In genomic region chr18:2237706-2238105, GRCh38 we compare ENCODE assay signal across 14 cellular contexts.
"Had no signal": no experiment of that assay in that cellular context is flagged by ENCODE, and none has a peak within 500 bp of the region (broad histone marks: within the 10 kb centered on the region; RNA-seq: fewer than 3 reads in every experiment).

No MANE protein-coding gene starts in this region.

- ATAC-seq: activated CD8-positive, alpha-beta memory T cell treated with anti-CD3 and anti-CD28 coated beads, Interleukin-2, amount 10 ng/mL, durations not matched to agents 7 days and 5 days; gastroesophageal sphincter; left lung; sciatic nerve had no signal

- H3K36me3 ChIP-seq: gastroesophageal sphincter, left lung had no signal

- H3K4me3 ChIP-seq: gastroesophageal sphincter, left lung had no signal

- H3K9me3 Mint-ChIP-seq: activated CD4-positive, alpha-beta memory T cell treated with anti-CD3 and anti-CD28 coated beads for 36 hours had no signal

- H3K9me3 ChIP-seq: gastroesophageal sphincter, left lung had no signal

- H3K27ac Mint-ChIP-seq: activated CD4-positive, alpha-beta memory T cell treated with anti-CD3 and anti-CD28 coated beads for 36 hours; activated CD8-positive, alpha-beta memory T cell treated with anti-CD3 and anti-CD28 coated beads, Interleukin-2, amount 10 ng/mL, durations not matched to agents 7 days and 5 days had no signal

- H3K27ac ChIP-seq: gastroesophageal sphincter, left lung, VCaP had no signal

- H3K4me1 Mint-ChIP-seq: activated CD8-positive, alpha-beta memory T cell treated with anti-CD3 and anti-CD28 coated beads, Interleukin-2, amount 10 ng/mL, durations not matched to agents 7 days and 5 days had no signal

- H3K4me1 ChIP-seq: gastroesophageal sphincter, left lung had no signal

- H3K36me3 Mint-ChIP-seq: activated CD4-positive, alpha-beta memory T cell treated with anti-CD3 and anti-CD28 coated beads for 36 hours; activated CD8-positive, alpha-beta memory T cell treated with anti-CD3 and anti-CD28 coated beads, Interleukin-2, amount 10 ng/mL, durations not matched to agents 7 days and 5 days had no signal

- H3K4me3 Mint-ChIP-seq: activated CD4-positive, alpha-beta memory T cell treated with anti-CD3 and anti-CD28 coated beads for 36 hours; activated CD8-positive, alpha-beta memory T cell treated with anti-CD3 and anti-CD28 coated beads, Interleukin-2, amount 10 ng/mL, durations not matched to agents 7 days and 5 days had no signal

- DNase-seq: activated CD4-positive, alpha-beta memory T cell treated with anti-CD3 and anti-CD28 coated beads for 36 hours; activated CD4-positive, alpha-beta T cell treated with anti-CD3 and anti-CD28 coated beads for 1 hour; activated CD8-positive, alpha-beta memory T cell treated with anti-CD3 and anti-CD28 coated beads, Interleukin-2, amount 10 ng/mL, durations not matched to agents 7 days and 5 days; activated naive CD4-positive, alpha-beta T cell treated with anti-CD3 and anti-CD28 coated beads, Interleukin-2, amount 50 U/mL, for 16 hours; activated T-cell treated with anti-CD3 and anti-CD28 coated beads, Interleukin-2, amount 50 U/mL, for 1 hour; caudate nucleus; erythroblast; left lung; stimulated activated CD4-positive, alpha-beta T cell treated with anti-CD3 and anti-CD28 coated beads, Interleukin-1b, Interleukin-23, amount 100 ng/mL, for 48 hours; T-helper 1 cell; T1000 had no signal
